In genomic region chr10:69697006-69697405, GRCh38 we compare ENCODE assay signal across 17 cellular contexts.
A peak's percentile ranks its signal among the peaks of the same experiment; 100 is the strongest.
DNase-seq lines count a peak whose midpoint lies in the region; ATAC-seq, FAIRE-seq and TF ChIP-seq lines count a peak whose summit lies in the region.
"Had no signal": no experiment of that assay in that cellular context is flagged by ENCODE, and none has a peak within 500 bp of the region (broad histone marks: within the 10 kb centered on the region; RNA-seq: fewer than 3 reads in every experiment).

No MANE protein-coding gene starts in this region.

- H3K9ac ChIP-seq in IMR-90 (ENCODE audit: low read depth, low read length) (no peak overlapping the region), mesendoderm (ENCODE audit: low read length) (no peak overlapping the region)
- H3K9ac ChIP-seq: BLaER1, GM23248 had no signal

- H3K79me1 ChIP-seq in IMR-90 (ENCODE audit: low read depth in 1 of 2, low read length in 2 of 2), result no peaks in the 10 kb centered on the region
- H3K79me1 ChIP-seq in mesendoderm (ENCODE audit: low read length), result no peaks in the 10 kb centered on the region

- intact Hi-C loops in IMR-90 (cut with micrococcal nuclease), result no loop called here
- intact Hi-C loops in posterior cingulate gyrus (cut with DNase I), result no loop called here

- ATAC-seq in IMR-90 (ENCODE audit: low read depth) (no peak), GM21515 (IDR thresholded peaks at IDR 0.05; ENCODE audit: unreplicated experiment) (no peak)

- H2AK5ac ChIP-seq in IMR-90 (ENCODE audit: low read depth, low read length) (no peak overlapping the region), mesendoderm (ENCODE audit: low read length) (no peak overlapping the region)

- H3K27me3 ChIP-seq in IMR-90 (ENCODE audit: control insufficient read depth, insufficient read depth, low read length) (peaks cover 7% of the 10 kb centered on the region), bronchial epithelial cell (ENCODE audit: control insufficient read depth, insufficient read depth, low read length) (no peaks in the 10 kb centered on the region), mesendoderm (ENCODE audit: insufficient read depth, low read length, poor library complexity) (no peaks in the 10 kb centered on the region)
- H3K27me3 ChIP-seq: BLaER1 had no signal

- H3K23ac ChIP-seq in IMR-90 (ENCODE audit: low read depth, low read length), result no peak overlapping the region
- peak overlapping the region; percentile 45 for H3K23ac ChIP-seq in mesendoderm (ENCODE audit: low read length)

- TF ChIP-seq POLR2A in IMR-90 (IDR thresholded peaks at IDR 0.05; ENCODE audit: low read depth, low read length), result no peak

- no peak overlapping the region for H4K91ac ChIP-seq in IMR-90 (ENCODE audit: insufficient read depth, low read depth, low read length)

- no peak overlapping the region for H2BK5ac ChIP-seq in IMR-90 (ENCODE audit: low read depth, low read length, poor library complexity, severe bottlenecking)
- H2BK5ac ChIP-seq in mesendoderm (ENCODE audit: low read length), result no peak overlapping the region

- no peak overlapping the region for H3K27ac ChIP-seq in IMR-90 (ENCODE audit: insufficient read depth, low read length)
- H3K27ac ChIP-seq in mesendoderm (ENCODE audit: low read depth, low read length), result no peak overlapping the region
- H3K27ac ChIP-seq: BLaER1, C4-2B, GM23248 had no signal

- dilution Hi-C loops in IMR-90 (cut with HindIII; ENCODE audit: low sequenced_read_pairs, unreplicated experiment), result no loop called here

- H3K9me3 ChIP-seq in IMR-90 (ENCODE audit: control insufficient read depth, insufficient read depth, low read length), result no peaks in the 10 kb centered on the region
- H3K9me3 ChIP-seq: BLaER1 had no signal

- no peak overlapping the region for H2AK9ac ChIP-seq in IMR-90 (replicated peaks; ENCODE audit: low read depth, low read length, poor library complexity)

- no peak overlapping the region for H3K18ac ChIP-seq in IMR-90 (ENCODE audit: low read depth, low read length)
- H3K18ac ChIP-seq in mesendoderm (ENCODE audit: low read length), result no peak overlapping the region

- H3K4me1 ChIP-seq in IMR-90 (ENCODE audit: control insufficient read depth, insufficient read depth, low read length) (no peaks in the 10 kb centered on the region), mesendoderm (ENCODE audit: control insufficient read depth, low read depth, low read length) (no peaks in the 10 kb centered on the region)
- H3K4me1 ChIP-seq: BLaER1 had no signal

- CTCF ChIA-PET in IMR-90 (lab: Yijun Ruan, JAX), result interaction anchor here (0.6 to 1.1 kb wide), 5 partner anchors 19 to 140 kb away, joined by 3 to 5 read pairs (median 4); no protein-coding TSS in a partner anchor

- no peaks in the 10 kb centered on the region for H3K9me1 ChIP-seq in IMR-90 (ENCODE audit: insufficient read depth, low read length)

- FAIRE-seq in bronchial epithelial cell (lab: Jason Lieb, UNC), result peak; percentile 43
- FAIRE-seq: D721Med, G401.6, GM12892 had no signal

- no CpG with 5 or more reads among the region's 4 CpGs for WGBS in IMR-90 (ENCODE audit: extremely low coverage in 2 of 2, insufficient read length in 1 of 2), 2 experiments
- WGBS in mesendoderm (ENCODE audit: extremely low coverage, insufficient coverage, low lambda C conversion rate), result no CpG with 5 or more reads among the region's 4 CpGs

- H3K4me2 ChIP-seq in IMR-90 (ENCODE audit: low read depth, low read length), result no peak overlapping the region
- no peak overlapping the region for H3K4me2 ChIP-seq in mesendoderm (ENCODE audit: low read length)
- H3K4me2 ChIP-seq: BLaER1 had no signal

- H3K4me3 ChIP-seq in IMR-90 (ENCODE audit: insufficient read depth, low read depth, low read length) (no peak overlapping the region), bronchial epithelial cell (ENCODE audit: low read depth, low read length) (no peak overlapping the region), mesendoderm (ENCODE audit: low read length) (no peak overlapping the region)
- H3K4me3 ChIP-seq: BLaER1, GM23248 had no signal

- H2BK15ac ChIP-seq in IMR-90 (ENCODE audit: low read depth, low read length) (no peak overlapping the region; the same call in 2 of the 3 replicates), mesendoderm (replicated peaks; ENCODE audit: low read depth) (no peak overlapping the region)

- H2BK120ac ChIP-seq in IMR-90 (ENCODE audit: low read depth, low read length) (0 out of 2 replicates have a peak overlapping the region, but pooled peaks have one; percentile 3), mesendoderm (ENCODE audit: low read depth, low read length) (no peak overlapping the region)

- no peak overlapping the region for H3K56ac ChIP-seq in IMR-90 (ENCODE audit: extremely low read depth, insufficient read depth, low read length)
- H3K56ac ChIP-seq in mesendoderm (ENCODE audit: low read length), result no peak overlapping the region

- 0 out of 2 replicates have a peak overlapping the region, but pooled peaks have one; percentile 16 for H2BK20ac ChIP-seq in IMR-90 (ENCODE audit: low read depth, low read length)

- H3K4ac ChIP-seq in IMR-90 (ENCODE audit: low read depth, low read length) (no peak overlapping the region), mesendoderm (ENCODE audit: low read depth, low read length) (no peak overlapping the region)

- H4K20me1 ChIP-seq in IMR-90 (ENCODE audit: insufficient read depth, low read length), result no peaks in the 10 kb centered on the region
- H4K20me1 ChIP-seq: BLaER1 had no signal

- H4K8ac ChIP-seq in IMR-90 (ENCODE audit: low read depth in 2 of 2, low read length in 2 of 2) (no peak overlapping the region), mesendoderm (ENCODE audit: low read depth, low read length) (no peak overlapping the region)

- H3K36me3 ChIP-seq in IMR-90 (ENCODE audit: control insufficient read depth, insufficient read depth, low read length), result no peaks in the 10 kb centered on the region
- H3K36me3 ChIP-seq in bronchial epithelial cell (ENCODE audit: control insufficient read depth, insufficient read depth, low read length), result no peaks in the 10 kb centered on the region
- H3K36me3 ChIP-seq in mesendoderm (ENCODE audit: control insufficient read depth, insufficient read depth, low read length), result no peaks in the 10 kb centered on the region
- H3K36me3 ChIP-seq: BLaER1 had no signal

- in situ Hi-C loops in IMR-90 (cut with MboI; ENCODE audit: low sequenced_read_pairs), result no loop called here

- TF ChIP-seq CTCF in IMR-90 (conservative IDR thresholded peaks at IDR 0.05; ENCODE audit: low read depth, low read length) (no peak), bronchial epithelial cell (IDR thresholded peaks at IDR 0.05; ENCODE audit: insufficient read depth, low read length, severe bottlenecking) (no peak)

- TF ChIP-seq RAD21 in IMR-90 (IDR thresholded peaks at IDR 0.05; ENCODE audit: low read length), result no peak

- no peaks in the 10 kb centered on the region for H3K79me2 ChIP-seq in mesendoderm (ENCODE audit: control insufficient read depth, insufficient read depth, low read length)

- no peak overlapping the region for H2AFZ ChIP-seq in IMR-90 (replicated peaks; ENCODE audit: low read length, poor library complexity)
- H2AFZ ChIP-seq: GM23248 had no signal

- POLR2A ChIA-PET in IMR-90 (lab: Charles Lee; ENCODE audit: unreplicated experiment), result no interaction called here

- H3K14ac ChIP-seq in IMR-90 (replicated peaks; ENCODE audit: low read depth, low read length), result no peak overlapping the region

- no TSS peak for BruUV-seq in IMR-90 (replicated peaks; lab: Mats Ljungman, UMichigan)

- no peak overlapping the region for H4K5ac ChIP-seq in IMR-90 (ENCODE audit: low read depth, low read length)
- H4K5ac ChIP-seq in mesendoderm (ENCODE audit: low read length), result no peak overlapping the region

- no peak for DNase-seq in IMR-90
- DNase-seq in bronchial epithelial cell (ENCODE audit: low read depth), result no peak
- DNase-seq in mesendoderm, result no peak
- no peak for DNase-seq in posterior cingulate gyrus
- no peak for DNase-seq in SK-N-DZ (ENCODE audit: low spot score)
- DNase-seq: CD4-positive, alpha-beta T cell; CD8-positive, alpha-beta memory T cell; DMS 273 treated with DMSO at 0.1 percent for 48 hours; DMS79 treated with DMSO at 0.1 percent for 48 hours; GM23248; H9 had no signal

TF ChIP-seq in IMR-90, 13 proteins besides CTCF, POLR2A, EP300 and RAD21:
- TF ChIP-seq BHLHE40 (IDR thresholded peaks at IDR 0.05; ENCODE audit: low read depth, low read length) (no peak), RFX5 (IDR thresholded peaks at IDR 0.05; ENCODE audit: low read depth, low read length) (no peak), NFE2L2 (IDR thresholded peaks at IDR 0.05; ENCODE audit: low read depth, low read length) (no peak), CHD1 (IDR thresholded peaks at IDR 0.05; ENCODE audit: low read depth, low read length) (no peak), SMC3 (IDR thresholded peaks at IDR 0.05; ENCODE audit: low read depth, low read length) (no peak), FOS (IDR thresholded peaks at IDR 0.05; ENCODE audit: low read depth, low read length) (no peak), RCOR1 (IDR thresholded peaks at IDR 0.05; ENCODE audit: insufficient replicate concordance, low read length) (no peak)
- TF ChIP-seq, protein P1, sequence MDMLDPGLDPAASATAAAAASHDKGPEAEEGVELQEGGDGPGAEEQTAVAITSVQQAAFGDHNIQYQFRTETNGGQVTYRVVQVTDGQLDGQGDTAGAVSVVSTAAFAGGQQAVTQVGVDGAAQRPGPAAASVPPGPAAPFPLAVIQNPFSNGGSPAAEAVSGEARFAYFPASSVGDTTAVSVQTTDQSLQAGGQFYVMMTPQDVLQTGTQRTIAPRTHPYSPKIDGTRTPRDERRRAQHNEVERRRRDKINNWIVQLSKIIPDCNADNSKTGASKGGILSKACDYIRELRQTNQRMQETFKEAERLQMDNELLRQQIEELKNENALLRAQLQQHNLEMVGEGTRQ (IDR thresholded peaks at IDR 0.05; ENCODE audit: low read depth, low read length), result no peak
